Comparison of ENCODE assay signal across 1 cellular context in genomic region chr15:74855857-74856256, GRCh38.
TF ChIP-seq lines count a peak whose summit lies in the region.

No MANE protein-coding gene starts in this region.

TF ChIP-seq in HEK293, 187 proteins besides CTCF, POLR2A, EP300 and RAD21 (continued from another document):
- TF ChIP-seq PRDM2 (tag by site-specific recombination; IDR thresholded peaks at IDR 0.05; ENCODE audit: borderline replicate concordance), result no peak
- TF ChIP-seq MZF1 (tag by site-specific recombination; IDR thresholded peaks at IDR 0.05; ENCODE audit: borderline replicate concordance), result no peak
- TF ChIP-seq ZNF558 (tag by site-specific recombination; IDR thresholded peaks at IDR 0.05), result no peak
- no peak for TF ChIP-seq ZNF501 (tag by site-specific recombination; IDR thresholded peaks at IDR 0.05)
- TF ChIP-seq ZNF350 (tag by site-specific recombination; IDR thresholded peaks at IDR 0.05), result no peak
- no peak for TF ChIP-seq MEIS1 (CRISPR knock-in tag; IDR thresholded peaks at IDR 0.05; ENCODE audit: borderline replicate concordance)
- TF ChIP-seq ZFP37 (tag by site-specific recombination; IDR thresholded peaks at IDR 0.05), result no peak
